1 cellular context compared by ENCODE assay signal in the genomic region with DNA sequence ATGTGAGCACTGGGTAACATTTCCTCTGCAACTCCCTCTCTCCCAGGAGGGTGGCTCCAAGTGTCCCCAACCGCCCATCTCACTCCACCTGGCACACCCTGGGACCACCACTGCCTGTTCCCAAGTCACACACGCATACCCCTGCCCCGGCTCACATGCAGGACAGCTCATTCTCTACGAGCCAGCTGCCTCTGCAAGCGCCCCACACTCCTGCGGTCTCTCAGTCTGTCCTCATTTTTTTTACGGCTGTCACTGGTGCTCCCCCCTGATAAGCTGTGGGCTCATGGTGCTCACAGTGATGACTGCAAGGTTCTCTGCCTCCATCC.
TF ChIP-seq lines count a peak whose summit lies in the region.

No MANE protein-coding gene starts in this region.

TF ChIP-seq in WTC11, 78 proteins besides CTCF, POLR2A, EP300 and RAD21 (continued from another document):
- TF ChIP-seq, protein P1, sequence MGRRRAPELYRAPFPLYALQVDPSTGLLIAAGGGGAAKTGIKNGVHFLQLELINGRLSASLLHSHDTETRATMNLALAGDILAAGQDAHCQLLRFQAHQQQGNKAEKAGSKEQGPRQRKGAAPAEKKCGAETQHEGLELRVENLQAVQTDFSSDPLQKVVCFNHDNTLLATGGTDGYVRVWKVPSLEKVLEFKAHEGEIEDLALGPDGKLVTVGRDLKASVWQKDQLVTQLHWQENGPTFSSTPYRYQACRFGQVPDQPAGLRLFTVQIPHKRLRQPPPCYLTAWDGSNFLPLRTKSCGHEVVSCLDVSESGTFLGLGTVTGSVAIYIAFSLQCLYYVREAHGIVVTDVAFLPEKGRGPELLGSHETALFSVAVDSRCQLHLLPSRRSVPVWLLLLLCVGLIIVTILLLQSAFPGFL (CRISPR knock-in tag; IDR thresholded peaks at IDR 0.05; ENCODE audit: borderline replicate concordance): no peak
